ENCODE assay signal across 8 cellular contexts in genomic region chr5:149381986-149382338, GRCh38. TPM values are rescaled to one million over a fixed set of nuclear protein-coding genes. Genes with fewer than 3 reads are reported as not detected.
A peak's percentile ranks its signal among the peaks of the same experiment; 100 is the strongest.
DNase-seq lines count a peak whose midpoint lies in the region; ATAC-seq and TF ChIP-seq lines count a peak whose summit lies in the region.

No MANE protein-coding gene starts in this region.

- no peaks in the 10 kb centered on the region for H3K9me3 ChIP-seq in endodermal cell (ENCODE audit: control insufficient read depth, low read length)
- H3K9me3 ChIP-seq in mucosa of descending colon = no peaks in the 10 kb centered on the region

- no peak overlapping the region for H3K27ac ChIP-seq in endodermal cell (ENCODE audit: low read depth, low read length)

- DNase-seq in NCI-H2171 treated with DMSO at 0.1 percent for 48 hours (lab: John Stamatoyannopoulos, UW) (peak; percentile 31), NCI-H2171 (lab: John Stamatoyannopoulos, UW) (no peak), NCI-H82 treated with DMSO at 0.1 percent for 48 hours (lab: John Stamatoyannopoulos, UW; ENCODE audit: unreplicated experiment) (peak; percentile 34), endodermal cell (peak; percentile 97), mucosa of descending colon (peak in 2 of 3 donors; percentile 84 to 86)
- DNase-seq in activated CD8-positive, alpha-beta memory T cell treated with anti-CD3 and anti-CD28 coated beads for 48 hours (ENCODE audit: low read depth in 2 of 3, low spot score in 2 of 3) = peak; percentile 29 to 72 (median 72)
- peak; percentile 58 for DNase-seq in stimulated activated CD8-positive, alpha-beta memory T cell treated with anti-CD3 and anti-CD28 coated beads, Interleukin-4, amount 100 ng/mL, for 24 hours (ENCODE audit: low read depth)

- intact Hi-C loops in mucosa of descending colon (cut with DNase I, micrococcal nuclease) = loop anchor here (5.0 to 10.0 kb wide), 2 partner anchors 45 to 53 kb away; no protein-coding TSS in a partner anchor

- TF ChIP-seq CTCF in endodermal cell (conservative IDR thresholded peaks at IDR 0.05) (peak; percentile 96), mucosa of descending colon (IDR thresholded peaks at IDR 0.05) (peak; percentile 87)

- ATAC-seq in HG02938 (IDR thresholded peaks at IDR 0.05; ENCODE audit: unreplicated experiment) (peak; percentile 85), mucosa of descending colon (peak; percentile 84)

- H3K4me3 Mint-ChIP-seq in endodermal cell = no peak overlapping the region

- H3K9ac ChIP-seq in endodermal cell (ENCODE audit: extremely low read depth, low read length, poor library complexity, severe bottlenecking) = no peak overlapping the region

- H3K36me3 ChIP-seq in endodermal cell (ENCODE audit: control insufficient read depth, insufficient read depth, low read length) (no peaks in the 10 kb centered on the region), mucosa of descending colon (ENCODE audit: low read depth) (no peaks in the 10 kb centered on the region)

- no peaks in the 10 kb centered on the region for H3K9me3 Mint-ChIP-seq in endodermal cell

- H3K27me3 Mint-ChIP-seq in endodermal cell (ENCODE audit: insufficient read depth) = no peaks in the 10 kb centered on the region

- no peak overlapping the region for H3K27ac Mint-ChIP-seq in endodermal cell

- peaks cover 18% of the 10 kb centered on the region for H3K4me1 Mint-ChIP-seq in endodermal cell

- H3K4me3 ChIP-seq in endodermal cell (ENCODE audit: low read length) = no peak overlapping the region
- H3K4me3 ChIP-seq in mucosa of descending colon = no peak overlapping the region

- no peaks in the 10 kb centered on the region for H3K27me3 ChIP-seq in endodermal cell (ENCODE audit: control insufficient read depth, insufficient read depth, low read length, poor library complexity, severe bottlenecking)

- H3K4me1 ChIP-seq in endodermal cell (ENCODE audit: control insufficient read depth, insufficient read depth, low read length) = peaks cover 6% of the 10 kb centered on the region
- peaks cover 7% of the 10 kb centered on the region for H3K4me1 ChIP-seq in mucosa of descending colon (ENCODE audit: low read depth)

- 46 to 65% methylated on average over 6 to 16 of the region's 16 CpGs for WGBS in endodermal cell (ENCODE audit: insufficient coverage in 1 of 2, insufficient read length in 1 of 2), 2 experiments

- no peaks in the 10 kb centered on the region for H3K36me3 Mint-ChIP-seq in endodermal cell (ENCODE audit: low read depth)

RNA-seq across cellular contexts. Expression of gene IL17B, which starts 2.9 kb away (rescaled TPM):
- total RNA-seq in endodermal cell (not detected), mucosa of descending colon (under 1 TPM in 1 of 3 donors, not detected in 2; 0.92 TPM)
- not detected for polyA plus RNA-seq in endodermal cell (2013, experiment 1 of 2)
- polyA plus RNA-seq in endodermal cell (2013, experiment 2 of 2) = not detected

RNA-seq across cellular contexts. Expression of gene PCYOX1L, which starts 24.1 kb away (rescaled TPM):
- total RNA-seq in endodermal cell (10 to 100 TPM; 11.1 to 11.7 TPM), mucosa of descending colon (1 to 10 TPM; 3.1 to 5.9 (median 4.2) TPM)
- polyA plus RNA-seq in endodermal cell (2013, experiment 1 of 2) = 16.1 TPM
- polyA plus RNA-seq in endodermal cell (2013, experiment 2 of 2) = 13.6 TPM

RNA-seq across cellular contexts. Expression of gene GRPEL2, which starts 36.7 kb away (rescaled TPM):
- total RNA-seq in endodermal cell (10 to 100 TPM; 26.2 to 31.6 TPM), mucosa of descending colon (10 to 100 TPM in 2 of 3 donors, 1 to 10 TPM in 1; 9.9 to 15.2 (median 11.1) TPM)
- 12.4 TPM for polyA plus RNA-seq in endodermal cell (2013, experiment 1 of 2)
- polyA plus RNA-seq in endodermal cell (2013, experiment 2 of 2) = 11.6 TPM
